ENCODE assay signal across 1 cellular context in the genomic region with DNA sequence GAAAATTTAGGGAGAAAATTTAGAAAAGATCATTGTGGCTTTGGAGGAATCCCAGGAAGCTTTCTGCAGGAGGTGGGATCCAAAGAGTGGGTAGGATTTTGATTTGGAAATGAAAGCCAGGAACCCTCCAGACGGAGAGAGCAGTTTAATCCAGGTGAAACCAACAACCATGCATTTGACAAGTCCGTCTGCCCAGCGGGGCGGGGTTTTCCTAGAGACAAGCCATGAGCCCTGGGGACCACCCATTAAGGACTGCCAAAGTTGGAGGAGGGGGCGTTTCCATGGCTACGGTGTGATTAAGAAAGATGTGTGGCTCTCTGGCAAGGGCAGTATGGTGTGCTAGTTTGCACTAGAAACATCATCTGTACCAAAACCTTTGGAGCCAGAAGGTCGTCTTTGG.
TF ChIP-seq lines count a peak whose summit lies in the region.

No MANE protein-coding gene starts in this region.

TF ChIP-seq in K562, 482 proteins besides CTCF, POLR2A, EP300 and RAD21:
- TF ChIP-seq, protein P1, sequence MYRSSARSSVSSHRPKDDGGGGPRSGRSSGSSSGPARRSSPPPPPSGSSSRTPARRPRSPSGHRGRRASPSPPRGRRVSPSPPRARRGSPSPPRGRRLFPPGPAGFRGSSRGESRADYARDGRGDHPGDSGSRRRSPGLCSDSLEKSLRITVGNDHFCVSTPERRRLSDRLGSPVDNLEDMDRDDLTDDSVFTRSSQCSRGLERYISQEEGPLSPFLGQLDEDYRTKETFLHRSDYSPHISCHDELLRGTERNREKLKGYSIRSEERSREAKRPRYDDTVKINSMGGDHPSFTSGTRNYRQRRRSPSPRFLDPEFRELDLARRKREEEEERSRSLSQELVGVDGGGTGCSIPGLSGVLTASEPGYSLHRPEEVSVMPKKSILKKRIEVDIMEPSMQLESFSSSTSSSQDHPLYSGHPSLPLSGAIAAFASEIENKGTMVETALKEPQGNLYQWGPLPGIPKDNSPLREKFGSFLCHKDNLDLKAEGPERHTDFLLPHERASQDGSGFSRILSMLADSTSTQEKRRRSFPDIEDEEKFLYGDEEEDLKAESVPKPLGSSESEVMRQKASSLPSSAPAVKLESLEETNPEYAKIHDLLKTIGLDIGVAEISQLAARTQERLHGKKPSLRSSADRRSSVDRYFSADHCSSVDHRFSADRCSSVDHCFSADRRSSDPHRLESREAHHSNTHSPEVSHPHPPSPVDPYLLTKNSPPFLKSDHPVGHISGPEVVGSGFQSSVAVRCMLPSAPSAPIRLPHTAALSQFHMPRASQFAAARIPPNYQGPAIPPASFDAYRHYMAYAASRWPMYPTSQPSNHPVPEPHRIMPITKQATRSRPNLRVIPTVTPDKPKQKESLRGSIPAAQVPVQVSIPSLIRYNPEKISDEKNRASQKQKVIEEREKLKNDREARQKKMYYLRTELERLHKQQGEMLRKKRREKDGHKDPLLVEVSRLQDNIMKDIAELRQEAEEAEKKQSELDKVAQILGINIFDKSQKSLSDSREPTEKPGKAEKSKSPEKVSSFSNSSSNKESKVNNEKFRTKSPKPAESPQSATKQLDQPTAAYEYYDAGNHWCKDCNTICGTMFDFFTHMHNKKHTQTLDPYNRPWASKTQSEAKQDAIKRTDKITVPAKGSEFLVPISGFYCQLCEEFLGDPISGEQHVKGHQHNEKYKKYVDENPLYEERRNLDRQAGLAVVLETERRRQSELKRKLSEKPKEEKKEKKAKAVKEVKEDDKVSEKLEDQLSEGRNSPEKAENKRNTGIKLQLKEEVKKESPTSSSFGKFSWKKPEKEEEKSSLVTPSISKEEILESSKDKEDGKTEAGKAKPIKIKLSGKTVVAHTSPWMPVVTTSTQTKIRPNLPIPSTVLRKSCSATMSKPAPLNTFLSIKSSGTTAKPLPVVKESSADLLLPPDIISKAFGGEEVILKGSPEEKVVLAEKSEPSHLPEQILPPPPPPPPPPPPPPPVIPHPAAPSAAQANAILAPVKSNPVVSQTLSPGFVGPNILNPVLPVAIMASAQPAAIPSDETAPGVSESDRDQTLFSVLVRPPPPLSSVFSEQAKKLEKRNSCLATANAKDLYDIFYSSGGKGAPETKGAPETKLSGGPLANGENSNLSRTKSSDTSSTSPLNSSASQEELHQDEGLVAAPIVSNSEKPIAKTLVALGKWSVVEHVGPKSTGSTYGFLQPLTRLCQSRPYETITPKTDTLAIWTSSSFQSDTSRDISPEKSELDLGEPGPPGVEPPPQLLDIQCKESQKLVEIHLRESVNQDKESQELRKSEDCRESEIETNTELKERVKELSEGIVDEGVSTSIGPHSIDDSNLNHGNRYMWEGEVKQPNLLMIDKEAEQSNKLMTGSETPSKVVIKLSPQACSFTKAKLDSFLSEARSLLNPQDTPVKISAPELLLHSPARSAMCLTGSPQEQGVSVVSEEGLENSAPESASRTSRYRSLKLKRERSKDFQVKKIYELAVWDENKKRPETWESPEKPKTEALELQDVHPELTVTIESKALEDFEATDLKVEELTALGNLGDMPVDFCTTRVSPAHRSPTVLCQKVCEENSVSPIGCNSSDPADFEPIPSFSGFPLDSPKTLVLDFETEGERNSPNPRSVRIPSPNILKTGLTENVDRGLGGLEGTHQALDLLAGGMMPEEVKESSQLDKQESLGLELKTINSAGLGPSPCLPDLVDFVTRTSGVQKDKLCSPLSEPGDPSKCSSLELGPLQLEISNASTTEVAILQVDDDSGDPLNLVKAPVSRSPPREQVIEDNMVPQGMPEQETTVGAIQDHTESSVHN (IDR thresholded peaks at IDR 0.05; ENCODE audit: borderline replicate concordance in 1 of 2, low read depth in 1 of 2) = no peak
- peak; percentile 48; the same call in 1 of the 2 replicates for TF ChIP-seq RFX1 (IDR thresholded peaks at IDR 0.05)
- no peak for TF ChIP-seq MTA2 (IDR thresholded peaks at IDR 0.05; ENCODE audit: low read depth)
TF ChIP-seq in K562: peak in this region for 1.
